ENCODE assay signal across 20 cellular contexts in the genomic region with DNA sequence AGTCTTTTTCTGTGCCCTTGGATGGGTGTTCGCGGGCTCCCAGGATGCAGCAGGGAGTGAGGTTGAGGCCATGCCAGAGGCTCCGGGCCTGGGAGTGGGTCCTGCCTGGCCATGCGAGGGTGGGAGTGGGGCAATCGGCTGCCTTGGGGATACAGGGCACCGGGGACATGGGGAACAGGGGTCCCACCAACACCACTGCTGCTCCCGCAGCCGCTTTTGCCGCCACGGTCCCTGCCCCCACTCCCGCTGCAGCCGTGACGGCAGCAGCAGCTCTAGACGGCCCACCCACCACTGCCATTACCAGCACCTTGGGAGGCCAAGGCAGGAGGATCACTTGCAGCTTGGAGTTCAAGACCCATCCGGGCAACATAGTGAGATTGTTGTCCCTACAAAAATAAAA.
"Had no signal": no experiment of that assay in that cellular context is flagged by ENCODE, and none has a peak within 500 bp of the region (broad histone marks: within the 10 kb centered on the region; RNA-seq: fewer than 3 reads in every experiment).

No MANE protein-coding gene starts in this region.

- DNase-seq: activated CD4-positive, alpha-beta memory T cell treated with anti-CD3 and anti-CD28 coated beads, Interleukin-2, amount 10 ng/mL, durations not matched to agents 7 days and 5 days; activated CD4-positive, alpha-beta T cell treated with anti-CD3 and anti-CD28 coated beads, Interleukin-2, amount 50 U/mL, for 1 hour; activated gamma-delta T cell; activated T-cell treated with anti-CD3 and anti-CD28 coated beads for 4 hours; activated T-cell treated with anti-CD3 and anti-CD28 coated beads, Interleukin-2, amount 50 U/mL, for 48 hours; cerebellar nuclear complex; NCI-H1105 treated with DMSO at 0.1 percent for 48 hours; NCI-H1436 treated with DMSO at 0.1 percent for 48 hours; NCI-H187; NCI-H2081; NCI-H446; NCI-H524; Peyer's patch; SIG-M5; T-cell; T-helper 2 cell; T1000 had no signal

- H3K27me3 ChIP-seq: Peyer's patch had no signal

- H3K27ac ChIP-seq: KMS-11, Peyer's patch, VCaP had no signal

- H3K4me3 ChIP-seq: Peyer's patch had no signal

- ATAC-seq: T-cell had no signal

- H3K4me2 ChIP-seq: KMS-11 had no signal

- H3K9me3 ChIP-seq: Peyer's patch had no signal

- H3K9ac ChIP-seq: KMS-11 had no signal

- H3K36me3 ChIP-seq: Peyer's patch had no signal

- FAIRE-seq: TTC549 had no signal
